ENCODE assay signal across 10 cellular contexts in genomic region chr2:74778381-74779371, GRCh38. TPM values are rescaled to one million over a fixed set of nuclear protein-coding genes. Genes with fewer than 3 reads are reported as not detected.
DNase-seq lines count a peak whose midpoint lies in the region; ATAC-seq and TF ChIP-seq lines count a peak whose summit lies in the region.
"Had no signal": no experiment of that assay in that cellular context is flagged by ENCODE, and none has a peak within 500 bp of the region (broad histone marks: within the 10 kb centered on the region; RNA-seq: fewer than 3 reads in every experiment).

No MANE protein-coding gene starts in this region.

- ATAC-seq in HG03175 (IDR thresholded peaks at IDR 0.05; ENCODE audit: unreplicated experiment) = no peak
- no peak for ATAC-seq in GM21717 (IDR thresholded peaks at IDR 0.05; ENCODE audit: unreplicated experiment)
- ATAC-seq in activated T-cell treated with anti-CD3 and anti-CD28 coated beads, Interleukin-2, amount 50 U/mL, for 4 hours = no peak

- H3K9me3 ChIP-seq in cardiac muscle cell (ENCODE audit: low read depth) = no peaks in the 10 kb centered on the region
- H3K9me3 ChIP-seq in right atrium auricular region = no peaks in the 10 kb centered on the region
- no peaks in the 10 kb centered on the region for H3K9me3 ChIP-seq in thyroid gland

- no peaks in the 10 kb centered on the region for H3K27me3 Mint-ChIP-seq in activated T-cell treated with anti-CD3 and anti-CD28 coated beads, Interleukin-2, amount 50 U/mL, for 4 hours (ENCODE audit: low read depth)

- no peaks in the 10 kb centered on the region for H3K36me3 Mint-ChIP-seq in activated T-cell treated with anti-CD3 and anti-CD28 coated beads, Interleukin-2, amount 50 U/mL, for 4 hours (ENCODE audit: insufficient read depth)

- H3K4me3 ChIP-seq in cardiac muscle cell = no peak overlapping the region
- H3K4me3 ChIP-seq in right atrium auricular region = no peak overlapping the region
- H3K4me3 ChIP-seq in thyroid gland (replicated peaks in 1 of 3) = no peak overlapping the region

- TF ChIP-seq CTCF in cardiac muscle cell (IDR thresholded peaks at IDR 0.05; ENCODE audit: low read depth, low read length) = no peak
- TF ChIP-seq CTCF in right atrium auricular region (IDR thresholded peaks at IDR 0.05) = no peak
- TF ChIP-seq CTCF in thyroid gland (IDR thresholded peaks at IDR 0.05) = peak in 1 of 6 experiments; percentile 7

- no peaks in the 10 kb centered on the region for H3K9me3 Mint-ChIP-seq in activated T-cell treated with anti-CD3 and anti-CD28 coated beads, Interleukin-2, amount 50 U/mL, for 4 hours

- no peak overlapping the region for H3K4me3 Mint-ChIP-seq in activated T-cell treated with anti-CD3 and anti-CD28 coated beads, Interleukin-2, amount 50 U/mL, for 4 hours

- H3K27ac ChIP-seq in cardiac muscle cell = peak overlapping the region; percentile 49
- no peak overlapping the region for H3K27ac ChIP-seq in right atrium auricular region
- peak overlapping the region; percentile 5 to 75 (median 15) for H3K27ac ChIP-seq in thyroid gland
- H3K27ac ChIP-seq: C4-2B had no signal

- H3K27me3 ChIP-seq in cardiac muscle cell (no peaks in the 10 kb centered on the region), right atrium auricular region (no peaks in the 10 kb centered on the region), thyroid gland (no peaks in the 10 kb centered on the region)

- DNase-seq in cardiac muscle cell (ENCODE audit: low read depth in 1 of 2, low spot score in 1 of 2) (peak; percentile 48 to 51), right atrium auricular region (ENCODE audit: low spot score) (no peak), NCI-H345 treated with DMSO at 0.1 percent for 48 hours (lab: John Stamatoyannopoulos, UW; ENCODE audit: unreplicated experiment) (peak; percentile 79), fibroblast of peridontal ligament (ENCODE audit: extremely low read depth) (peak; percentile 16), thyroid gland (peak; percentile 43 to 54)
- DNase-seq in activated T-cell treated with anti-CD3 and anti-CD28 coated beads, Interleukin-2, amount 50 U/mL, for 4 hours = no peak
- DNase-seq: activated T-cell treated with anti-CD3 and anti-CD28 coated beads, Interleukin-2, amount 50 U/mL, for 48 hours had no signal

- peaks cover 11% of the 10 kb centered on the region for H3K4me1 Mint-ChIP-seq in activated T-cell treated with anti-CD3 and anti-CD28 coated beads, Interleukin-2, amount 50 U/mL, for 4 hours (ENCODE audit: low read depth)

- H3K4me1 ChIP-seq in cardiac muscle cell (ENCODE audit: low read depth) (peaks cover 12% of the 10 kb centered on the region), right atrium auricular region (peaks cover 0 to 10% of the 10 kb centered on the region in 2 donors), thyroid gland (peaks cover 0 to 24% of the 10 kb centered on the region in 2 donors)

- 40 to 51% methylated on average over 17 to 18 of the region's 18 CpGs for WGBS in thyroid gland, 2 donors

- H3K36me3 ChIP-seq in cardiac muscle cell (no peaks in the 10 kb centered on the region), right atrium auricular region (no peaks in the 10 kb centered on the region), thyroid gland (no peaks in the 10 kb centered on the region)

- no peak for TF ChIP-seq POLR2A in thyroid gland (IDR thresholded peaks at IDR 0.05)

- intact Hi-C loops in thyroid gland (cut with DNase I) = no loop called here

RNA-seq across cellular contexts. Expression of gene HK2, which starts 55.3 kb away (rescaled TPM):
- total RNA-seq in cardiac muscle cell (109 and 127 TPM in 2 replicates), right atrium auricular region (1 to 10 TPM; 3.4 to 8.1 TPM), thyroid gland (10 to 100 TPM in 3 of 4 donors, 1 to 10 TPM in 1; 6.7 to 47.8 (median 26.9) TPM)
- polyA plus RNA-seq in cardiac muscle cell = 77.3 and 94.6 TPM in 2 replicates
- total RNA-seq in activated T-cell treated with anti-CD3 and anti-CD28 coated beads, Interleukin-2, amount 50 U/mL, for 4 hours = 100 to 1,000 TPM; 108 to 111 (median 110) TPM

Comparison
In these comparisons a context has a peak if more than half of its experiments do, and no peak if none do; other contexts are left out.
1. DNase-seq: peak in cardiac muscle cell (2 of 2), NCI-H345 treated with DMSO at 0.1 percent for 48 hours (single experiment), fibroblast of peridontal ligament (single experiment) and thyroid gland (2 of 2); none in right atrium auricular region (single experiment) and activated T-cell treated with anti-CD3 and anti-CD28 coated beads, Interleukin-2, amount 50 U/mL, for 4 hours (single experiment).
2. H3K27ac ChIP-seq: peak in cardiac muscle cell (single experiment) and thyroid gland (3 of 3); none in right atrium auricular region (0 of 2).